Comparison of ENCODE assay signal across 17 cellular contexts in the genomic region with DNA sequence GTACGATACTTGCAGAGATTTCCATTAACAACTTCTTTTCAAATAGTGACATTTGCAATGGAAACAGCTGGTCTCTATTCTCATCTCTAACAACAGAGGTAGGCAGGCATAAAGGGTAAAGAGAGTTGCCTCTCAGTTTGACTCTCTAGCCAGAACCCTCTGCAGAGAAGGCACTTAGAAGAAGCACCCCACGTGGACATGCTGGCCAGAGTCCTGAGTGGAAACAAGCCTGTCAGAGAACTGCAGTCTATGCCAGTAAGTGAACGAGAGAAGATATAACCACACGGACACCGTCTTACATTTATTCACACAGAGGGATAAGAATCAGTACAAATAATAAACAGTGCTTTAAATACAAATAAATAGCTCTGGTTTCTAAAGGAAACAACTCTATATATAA. TPM values are rescaled to one million over a fixed set of nuclear protein-coding genes. Genes with fewer than 3 reads are reported as not detected.
A peak's percentile ranks its signal among the peaks of the same experiment; 100 is the strongest.
DNase-seq lines count a peak whose midpoint lies in the region; ATAC-seq and TF ChIP-seq lines count a peak whose summit lies in the region.
"Had no signal": no experiment of that assay in that cellular context is flagged by ENCODE, and none has a peak within 500 bp of the region (broad histone marks: within the 10 kb centered on the region; RNA-seq: fewer than 3 reads in every experiment).

No MANE protein-coding gene starts in this region.

- no peaks in the 10 kb centered on the region for H3K27me3 ChIP-seq in right atrium auricular region
- H3K27me3 ChIP-seq: BLaER1 treated with 17β-estradiol and CSF1 and Interleukin-3, amounts not matched to agents 10 nM and 100 nM had no signal

- H3K9me3 ChIP-seq in right atrium auricular region, result no peaks in the 10 kb centered on the region
- H3K9me3 ChIP-seq: BLaER1 treated with 17β-estradiol and CSF1 and Interleukin-3, amounts not matched to agents 10 nM and 100 nM; HAP-1 had no signal

- no peak overlapping the region for H3K4me3 ChIP-seq in right atrium auricular region
- H3K4me3 ChIP-seq: BLaER1 treated with 17β-estradiol and CSF1 and Interleukin-3, amounts not matched to agents 10 nM and 100 nM; HAP-1 had no signal

- peaks cover 46% of the 10 kb centered on the region for H3K36me3 ChIP-seq in right atrium auricular region

- H3K4me1 ChIP-seq in right atrium auricular region, result no peaks in the 10 kb centered on the region
- H3K4me1 ChIP-seq: BLaER1 treated with 17β-estradiol and CSF1 and Interleukin-3, amounts not matched to agents 10 nM and 100 nM; HAP-1 had no signal

- ATAC-seq in Right ventricle myocardium superior (ENCODE audit: poor library complexity), result peak; percentile 94
- ATAC-seq in left cardiac atrium, result peak; percentile 49 to 57
- no peak for ATAC-seq in HG03097 (IDR thresholded peaks at IDR 0.05; ENCODE audit: low FRiP score, unreplicated experiment)
- ATAC-seq: HepG2 had no signal

- no peak for TF ChIP-seq CTCF in right atrium auricular region (IDR thresholded peaks at IDR 0.05)

- peak; percentile 60 for DNase-seq in Right ventricle myocardium superior
- no peak for DNase-seq in right atrium auricular region (ENCODE audit: low spot score)
- no peak for DNase-seq in left cardiac atrium
- peak; percentile 68 for DNase-seq in medulla oblongata (ENCODE audit: extremely low spot score)
- no peak for DNase-seq in dedifferentiated amniotic fluid mesenchymal stem cell (ENCODE audit: extremely low spot score)
- no peak for DNase-seq in HuH-7.5 (ENCODE audit: low spot score)
- no peak for DNase-seq in ureter (ENCODE audit: low spot score)
- DNase-seq: 8988T; AML-193; CD4-positive, CD25-positive, alpha-beta regulatory T cell; DMS79 treated with DMSO at 0.1 percent for 48 hours; EL; GDM1 had no signal

- no peak overlapping the region for H3K27ac ChIP-seq in right atrium auricular region
- H3K27ac ChIP-seq: BLaER1 treated with 17β-estradiol and CSF1 and Interleukin-3, amounts not matched to agents 10 nM and 100 nM had no signal

- intact Hi-C loops in Right ventricle myocardium superior (cut with DNase I), result no loop called here
- intact Hi-C loops in left cardiac atrium (cut with DNase I), result no loop called here

RNA-seq across cellular contexts. Expression of a gene that starts 11.0 kb away (rescaled TPM):
- total RNA-seq in Right ventricle myocardium superior, result 3.4 TPM
- 1 to 10 TPM; 2.8 to 3.2 TPM for total RNA-seq in right atrium auricular region
- total RNA-seq in left cardiac atrium, result 10 to 100 TPM in 1 of 2 donors, 1 to 10 TPM in 1; 6.1 to 11.3 TPM
- 5.7 TPM for total RNA-seq in ureter
- total RNA-seq: CD4-positive, CD25-positive, alpha-beta regulatory T cell had no signal

RNA-seq across cellular contexts. Expression of a gene that starts 24.9 kb away (rescaled TPM):
- total RNA-seq in Right ventricle myocardium superior (37.3 TPM), right atrium auricular region (10 to 100 TPM; 19.2 to 23.2 TPM), left cardiac atrium (10 to 100 TPM; 30.3 to 32.5 TPM), ureter (25.0 TPM)

RNA-seq across cellular contexts. Expression of a gene that starts 25.0 kb away (rescaled TPM):
- 35.7 TPM for total RNA-seq in Right ventricle myocardium superior
- total RNA-seq in right atrium auricular region, result 10 to 100 TPM; 20.7 to 21.4 TPM
- total RNA-seq in left cardiac atrium, result 10 to 100 TPM; 32.1 to 32.9 TPM
- 61.5 TPM for total RNA-seq in ureter

Comparison
In these comparisons a context has a peak if more than half of its experiments do, and no peak if none do; other contexts are left out.
1. DNase-seq: peak in Right ventricle myocardium superior (single experiment) and medulla oblongata (single experiment); none in right atrium auricular region (single experiment), left cardiac atrium (single experiment), dedifferentiated amniotic fluid mesenchymal stem cell (single experiment), HuH-7.5 (single experiment) and ureter (single experiment).